Comparison of ENCODE assay signal across 1 cellular context in the genomic region with DNA sequence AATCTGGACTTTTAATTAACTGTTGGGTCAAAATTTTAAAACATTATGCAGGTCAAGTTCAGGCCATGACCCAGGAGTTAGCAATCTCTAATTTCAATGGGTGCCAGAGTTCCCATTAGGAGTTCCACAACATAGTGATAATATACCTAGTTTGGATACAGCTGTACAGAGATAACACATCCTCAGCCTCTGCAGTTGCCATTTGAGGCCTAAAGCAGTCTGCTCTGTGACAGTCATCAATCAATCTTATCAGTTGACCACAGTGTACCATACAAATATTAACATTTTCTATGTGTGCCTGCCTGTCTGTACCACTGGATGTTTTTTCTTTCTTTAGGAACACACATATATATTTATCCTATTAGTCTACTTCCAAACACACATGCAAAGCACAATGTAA.
A peak's percentile ranks its signal among the peaks of the same experiment; 100 is the strongest.
TF ChIP-seq lines count a peak whose summit lies in the region.

No MANE protein-coding gene starts in this region.

TF ChIP-seq in HepG2, 621 proteins besides CTCF, POLR2A, EP300 and RAD21:
- TF ChIP-seq FLYWCH1 (CRISPR knock-in tag; IDR thresholded peaks at IDR 0.05) = no peak
- TF ChIP-seq MEIS1 (CRISPR knock-in tag; IDR thresholded peaks at IDR 0.05; ENCODE audit: borderline replicate concordance) = peak; percentile 55; the same call in 1 of the 2 replicates
- no peak for TF ChIP-seq ZNF569 (CRISPR knock-in tag; IDR thresholded peaks at IDR 0.05; ENCODE audit: borderline replicate concordance)
- no peak for TF ChIP-seq RFX3 (CRISPR knock-in tag; IDR thresholded peaks at IDR 0.05)
- TF ChIP-seq KAT7 (CRISPR knock-in tag; IDR thresholded peaks at IDR 0.05; ENCODE audit: borderline replicate concordance) = no peak
- no peak for TF ChIP-seq FOXP1 (IDR thresholded peaks at IDR 0.05)
- peak; percentile 11; the same call in 1 of the 2 replicates for TF ChIP-seq FOXP1 (CRISPR knock-in tag; IDR thresholded peaks at IDR 0.05)
- TF ChIP-seq MEIS2 (CRISPR knock-in tag; IDR thresholded peaks at IDR 0.05) = peak; percentile 91
- no peak for TF ChIP-seq FOXC1 (CRISPR knock-in tag; IDR thresholded peaks at IDR 0.05; ENCODE audit: borderline replicate concordance)
- 0 out of 2 replicates have a peak, but pooled peaks have one; percentile 18 for TF ChIP-seq ZFX (CRISPR knock-in tag; IDR thresholded peaks at IDR 0.05; ENCODE audit: low read depth)
- TF ChIP-seq, protein P1, sequence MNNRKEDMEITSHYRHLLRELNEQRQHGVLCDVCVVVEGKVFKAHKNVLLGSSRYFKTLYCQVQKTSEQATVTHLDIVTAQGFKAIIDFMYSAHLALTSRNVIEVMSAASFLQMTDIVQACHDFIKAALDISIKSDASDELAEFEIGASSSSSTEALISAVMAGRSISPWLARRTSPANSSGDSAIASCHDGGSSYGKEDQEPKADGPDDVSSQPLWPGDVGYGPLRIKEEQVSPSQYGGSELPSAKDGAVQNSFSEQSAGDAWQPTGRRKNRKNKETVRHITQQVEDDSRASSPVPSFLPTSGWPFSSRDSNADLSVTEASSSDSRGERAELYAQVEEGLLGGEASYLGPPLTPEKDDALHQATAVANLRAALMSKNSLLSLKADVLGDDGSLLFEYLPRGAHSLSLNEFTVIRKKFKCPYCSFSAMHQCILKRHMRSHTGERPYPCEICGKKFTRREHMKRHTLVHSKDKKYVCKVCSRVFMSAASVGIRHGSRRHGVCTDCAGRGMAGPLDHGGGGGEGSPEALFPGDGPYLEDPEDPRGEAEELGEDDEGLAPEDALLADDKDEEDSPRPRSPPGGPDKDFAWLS (CRISPR knock-in tag; IDR thresholded peaks at IDR 0.05; ENCODE audit: borderline replicate concordance) = no peak
- TF ChIP-seq NFKBIZ (CRISPR knock-in tag; IDR thresholded peaks at IDR 0.05) = no peak
- TF ChIP-seq, protein P2, sequence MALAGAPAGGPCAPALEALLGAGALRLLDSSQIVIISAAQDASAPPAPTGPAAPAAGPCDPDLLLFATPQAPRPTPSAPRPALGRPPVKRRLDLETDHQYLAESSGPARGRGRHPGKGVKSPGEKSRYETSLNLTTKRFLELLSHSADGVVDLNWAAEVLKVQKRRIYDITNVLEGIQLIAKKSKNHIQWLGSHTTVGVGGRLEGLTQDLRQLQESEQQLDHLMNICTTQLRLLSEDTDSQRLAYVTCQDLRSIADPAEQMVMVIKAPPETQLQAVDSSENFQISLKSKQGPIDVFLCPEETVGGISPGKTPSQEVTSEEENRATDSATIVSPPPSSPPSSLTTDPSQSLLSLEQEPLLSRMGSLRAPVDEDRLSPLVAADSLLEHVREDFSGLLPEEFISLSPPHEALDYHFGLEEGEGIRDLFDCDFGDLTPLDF (CRISPR knock-in tag; IDR thresholded peaks at IDR 0.05) = no peak
- TF ChIP-seq HOXD1 (CRISPR knock-in tag; IDR thresholded peaks at IDR 0.05) = peak; percentile 96
- no peak for TF ChIP-seq MAF1 (CRISPR knock-in tag; IDR thresholded peaks at IDR 0.05; ENCODE audit: borderline replicate concordance)
- TF ChIP-seq CAMTA2 (CRISPR knock-in tag; IDR thresholded peaks at IDR 0.05; ENCODE audit: borderline replicate concordance) = no peak
- no peak for TF ChIP-seq MTF2 (CRISPR knock-in tag; IDR thresholded peaks at IDR 0.05; ENCODE audit: borderline replicate concordance)
- TF ChIP-seq ZNF879 (CRISPR knock-in tag; IDR thresholded peaks at IDR 0.05) = no peak
- no peak for TF ChIP-seq TP53 (CRISPR knock-in tag; conservative IDR thresholded peaks at IDR 0.05)
- TF ChIP-seq HOXA5 (CRISPR knock-in tag; IDR thresholded peaks at IDR 0.05) = peak; percentile 78
- no peak for TF ChIP-seq IKZF1 (IDR thresholded peaks at IDR 0.05)
- TF ChIP-seq, protein P3, sequence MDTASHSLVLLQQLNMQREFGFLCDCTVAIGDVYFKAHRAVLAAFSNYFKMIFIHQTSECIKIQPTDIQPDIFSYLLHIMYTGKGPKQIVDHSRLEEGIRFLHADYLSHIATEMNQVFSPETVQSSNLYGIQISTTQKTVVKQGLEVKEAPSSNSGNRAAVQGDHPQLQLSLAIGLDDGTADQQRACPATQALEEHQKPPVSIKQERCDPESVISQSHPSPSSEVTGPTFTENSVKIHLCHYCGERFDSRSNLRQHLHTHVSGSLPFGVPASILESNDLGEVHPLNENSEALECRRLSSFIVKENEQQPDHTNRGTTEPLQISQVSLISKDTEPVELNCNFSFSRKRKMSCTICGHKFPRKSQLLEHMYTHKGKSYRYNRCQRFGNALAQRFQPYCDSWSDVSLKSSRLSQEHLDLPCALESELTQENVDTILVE (CRISPR knock-in tag; IDR thresholded peaks at IDR 0.05) = no peak
- TF ChIP-seq RBM22 (optimal IDR thresholded peaks at IDR 0.05; ENCODE audit: low read length) = no peak
- TF ChIP-seq SYNCRIP (IDR thresholded peaks at IDR 0.05; ENCODE audit: insufficient read depth, low read depth, low read length) = no peak
- TF ChIP-seq ZNF766 (CRISPR knock-in tag; IDR thresholded peaks at IDR 0.05; ENCODE audit: borderline replicate concordance) = no peak
- TF ChIP-seq KLF13 (CRISPR knock-in tag; IDR thresholded peaks at IDR 0.05) = no peak
- TF ChIP-seq ZNF484 (CRISPR knock-in tag; IDR thresholded peaks at IDR 0.05; ENCODE audit: borderline replicate concordance, low read depth) = no peak
- TF ChIP-seq, protein P4, sequence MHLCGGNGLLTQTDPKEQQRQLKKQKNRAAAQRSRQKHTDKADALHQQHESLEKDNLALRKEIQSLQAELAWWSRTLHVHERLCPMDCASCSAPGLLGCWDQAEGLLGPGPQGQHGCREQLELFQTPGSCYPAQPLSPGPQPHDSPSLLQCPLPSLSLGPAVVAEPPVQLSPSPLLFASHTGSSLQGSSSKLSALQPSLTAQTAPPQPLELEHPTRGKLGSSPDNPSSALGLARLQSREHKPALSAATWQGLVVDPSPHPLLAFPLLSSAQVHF (CRISPR knock-in tag; IDR thresholded peaks at IDR 0.05) = no peak
- TF ChIP-seq, protein P5, sequence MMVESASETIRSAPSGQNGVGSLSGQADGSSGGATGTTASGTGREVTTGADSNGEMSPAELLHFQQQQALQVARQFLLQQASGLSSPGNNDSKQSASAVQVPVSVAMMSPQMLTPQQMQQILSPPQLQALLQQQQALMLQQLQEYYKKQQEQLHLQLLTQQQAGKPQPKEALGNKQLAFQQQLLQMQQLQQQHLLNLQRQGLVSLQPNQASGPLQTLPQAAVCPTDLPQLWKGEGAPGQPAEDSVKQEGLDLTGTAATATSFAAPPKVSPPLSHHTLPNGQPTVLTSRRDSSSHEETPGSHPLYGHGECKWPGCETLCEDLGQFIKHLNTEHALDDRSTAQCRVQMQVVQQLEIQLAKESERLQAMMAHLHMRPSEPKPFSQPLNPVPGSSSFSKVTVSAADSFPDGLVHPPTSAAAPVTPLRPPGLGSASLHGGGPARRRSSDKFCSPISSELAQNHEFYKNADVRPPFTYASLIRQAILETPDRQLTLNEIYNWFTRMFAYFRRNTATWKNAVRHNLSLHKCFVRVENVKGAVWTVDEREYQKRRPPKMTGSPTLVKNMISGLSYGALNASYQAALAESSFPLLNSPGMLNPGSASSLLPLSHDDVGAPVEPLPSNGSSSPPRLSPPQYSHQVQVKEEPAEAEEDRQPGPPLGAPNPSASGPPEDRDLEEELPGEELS (CRISPR knock-in tag; IDR thresholded peaks at IDR 0.05) = peak; percentile 51; the same call in 1 of the 2 replicates
- no peak for TF ChIP-seq ZNF775 (CRISPR knock-in tag; IDR thresholded peaks at IDR 0.05; ENCODE audit: borderline replicate concordance)
- TF ChIP-seq SMAD9 (CRISPR knock-in tag; IDR thresholded peaks at IDR 0.05) = no peak
